Comparison of ENCODE assay signal across 27 cellular contexts in genomic region chr5:133709074-133709676, GRCh38.
DNase-seq lines count a peak whose midpoint lies in the region; ATAC-seq and TF ChIP-seq lines count a peak whose summit lies in the region.
"Had no signal": no experiment of that assay in that cellular context is flagged by ENCODE, and none has a peak within 500 bp of the region (broad histone marks: within the 10 kb centered on the region; RNA-seq: fewer than 3 reads in every experiment).

No MANE protein-coding gene starts in this region.

- in situ Hi-C loops in transverse colon (cut with MboI; ENCODE audit: low pct_ligation_motif_present in 1 of 4, low pct_unique_long_range_greater_than_20kb in 1 of 4, low sequenced_read_pairs in 3 of 4) = no loop called here

- DNase-seq in NCI-H2171 treated with DMSO at 0.1 percent for 48 hours (lab: John Stamatoyannopoulos, UW) (peak; percentile 17), NCI-H2171 (lab: John Stamatoyannopoulos, UW) (no peak), choroid plexus epithelial cell (ENCODE audit: low read depth) (peak; percentile 3), globus pallidus (ENCODE audit: low spot score) (peak; percentile 33), thoracic aorta (ENCODE audit: low spot score) (no peak), H7 (no peak), transverse colon (no peak)
- DNase-seq: activated CD8-positive, alpha-beta T cell treated with anti-CD3 and anti-CD28 coated beads for 36 hours; activated gamma-delta T cell treated with Interleukin-2 at 50 U/mL for 16 hours; EL; glutamatergic neuron; GM23248; mesenchymal stem cell; MV-4-11; naive B cell; NCI-H1930; NCI-H510A treated with DMSO at 0.1 percent for 48 hours; retina; RPMI8226; stimulated activated CD4-positive, alpha-beta T cell treated with anti-CD3 and anti-CD28 coated beads, Interleukin-4, amount 100 ng/mL, for 24 hours; upper lobe of right lung had no signal

- TF ChIP-seq POLR2A in transverse colon (IDR thresholded peaks at IDR 0.05) = no peak

- WGBS in transverse colon (ENCODE audit: low coverage in 1 of 2), 2 donors = 38 to 83% methylated on average over 1 to 3 of the region's 3 CpGs

- no peaks in the 10 kb centered on the region for H3K36me3 ChIP-seq in thoracic aorta
- no peaks in the 10 kb centered on the region for H3K36me3 ChIP-seq in H7 (replicated peaks; ENCODE audit: control insufficient read depth, insufficient read depth, low read length)
- no peaks in the 10 kb centered on the region for H3K36me3 ChIP-seq in transverse colon
- H3K36me3 ChIP-seq: adrenal gland, BLaER1, cardiac muscle cell, upper lobe of right lung had no signal

- TF ChIP-seq CTCF in choroid plexus epithelial cell (conservative IDR thresholded peaks at IDR 0.05; ENCODE audit: low read depth, low read length) (no peak), thoracic aorta (IDR thresholded peaks at IDR 0.05) (no peak), transverse colon (IDR thresholded peaks at IDR 0.05) (no peak)

- H3K4me1 ChIP-seq in thoracic aorta (ENCODE audit: control insufficient read depth in 1 of 2, low read depth in 2 of 2) (peaks cover 14 to 18% of the 10 kb centered on the region in 2 donors), transverse colon (peaks cover 0 to 14% (median 0%) of the 10 kb centered on the region in 4 donors)
- H3K4me1 ChIP-seq: adrenal gland, BLaER1 had no signal

- TF ChIP-seq EP300 in transverse colon (IDR thresholded peaks at IDR 0.05; ENCODE audit: low read depth) = no peak

- intact Hi-C loops in transverse colon (cut with DNase I; ENCODE audit: low total_unique reads) = no loop called here

- H3K9me3 ChIP-seq in thoracic aorta (no peaks in the 10 kb centered on the region), transverse colon (no peaks in the 10 kb centered on the region)
- H3K9me3 ChIP-seq: adrenal gland, BLaER1, upper lobe of right lung had no signal

- no peaks in the 10 kb centered on the region for H3K27me3 ChIP-seq in thoracic aorta (replicated peaks; ENCODE audit: insufficient read depth)
- H3K27me3 ChIP-seq in H7 (ENCODE audit: control insufficient read depth, insufficient read depth, low read length) = no peaks in the 10 kb centered on the region
- H3K27me3 ChIP-seq in transverse colon = no peaks in the 10 kb centered on the region
- H3K27me3 ChIP-seq: adrenal gland, BLaER1, cardiac muscle cell, upper lobe of right lung had no signal

- ATAC-seq in thoracic aorta (ENCODE audit: insufficient number of reproducible peaks, low FRiP score, low read depth) (peak; percentile 16), HG02870 (IDR thresholded peaks at IDR 0.05; ENCODE audit: unreplicated experiment) (no peak)
- ATAC-seq: activated CD8-positive, alpha-beta T cell treated with anti-CD3 and anti-CD28 coated beads for 36 hours; upper lobe of right lung had no signal

- H3K27ac ChIP-seq in thoracic aorta (no peak overlapping the region), transverse colon (no peak overlapping the region)
- H3K27ac ChIP-seq: adrenal gland, BLaER1, cardiac muscle cell, GM23248, KMS-11, SK-N-MC, upper lobe of right lung had no signal

- H3K4me3 ChIP-seq in choroid plexus epithelial cell (ENCODE audit: low read depth, low read length) (no peak overlapping the region), thoracic aorta (no peak overlapping the region), H7 (ENCODE audit: insufficient read depth, low read depth, low read length) (no peak overlapping the region), transverse colon (no peak overlapping the region)
- H3K4me3 ChIP-seq: adrenal gland, BLaER1, cardiac muscle cell, GM23248, SK-N-MC, upper lobe of right lung had no signal

Comparison
In these comparisons a context has a peak if more than half of its experiments do, and no peak if none do; other contexts are left out.
1. DNase-seq: peak in NCI-H2171 treated with DMSO at 0.1 percent for 48 hours (single experiment), choroid plexus epithelial cell (single experiment) and globus pallidus (single experiment); none in NCI-H2171 (single experiment), thoracic aorta (single experiment), H7 (single experiment) and transverse colon (single experiment).